In genomic region chr11:92298238-92298565, GRCh38 we compare ENCODE assay signal across 22 cellular contexts.
"Had no signal": no experiment of that assay in that cellular context is flagged by ENCODE, and none has a peak within 500 bp of the region (broad histone marks: within the 10 kb centered on the region; RNA-seq: fewer than 3 reads in every experiment).

No MANE protein-coding gene starts in this region.

- H3K27me3 Mint-ChIP-seq: memory B cell, progenitor cell of endocrine pancreas had no signal

- H3K4me1 ChIP-seq: left ventricle myocardium inferior, lower lobe of right lung, pancreas, upper lobe of left lung, uterus had no signal

- H3K27me3 ChIP-seq: dorsolateral prefrontal cortex, gastroesophageal sphincter, pancreas, tibial artery, upper lobe of left lung, uterus had no signal

- H3K36me3 ChIP-seq: gastroesophageal sphincter, left ventricle myocardium inferior, lower lobe of right lung, pancreas, tibial artery, upper lobe of left lung, uterus had no signal

- H3K36me3 Mint-ChIP-seq: memory B cell; mesothelial cell of epicardium; natural killer cell; stimulated activated effector memory CD8-positive, alpha-beta T cell treated with anti-CD3 and anti-CD28 coated beads, Interleukin-12 subunit alpha, Interleukin-12 subunit beta, amount 100 ng/mL, for 72 hours had no signal

- H3K27ac Mint-ChIP-seq: memory B cell; natural killer cell; progenitor cell of endocrine pancreas; stimulated activated effector memory CD8-positive, alpha-beta T cell treated with anti-CD3 and anti-CD28 coated beads, Interleukin-12 subunit alpha, Interleukin-12 subunit beta, amount 100 ng/mL, for 72 hours had no signal

- ATAC-seq: gastroesophageal sphincter; left cardiac atrium; lower lobe of right lung; natural killer cell; pancreas; right cardiac atrium; stimulated activated effector memory CD8-positive, alpha-beta T cell treated with anti-CD3 and anti-CD28 coated beads, Interleukin-12 subunit alpha, Interleukin-12 subunit beta, amount 100 ng/mL, for 72 hours; stimulated activated naive CD8-positive, alpha-beta T cell treated with anti-CD3 and anti-CD28 coated beads, Interleukin-15, Interleukin-2, amounts not matched to agents 100 U/mL and 50 U/mL, for 24 hours had no signal

- DNase-seq: cortex of kidney; dorsolateral prefrontal cortex; effector CD8-positive, alpha-beta T cell; kidney; left cardiac atrium; left ventricle myocardium inferior; lower lobe of right lung; natural killer cell; nucleus accumbens; pancreas; right cardiac atrium; stimulated activated CD4-positive, alpha-beta T cell treated with anti-CD3 and anti-CD28 coated beads, Interleukin-4, amount 100 ng/mL, for 1 hour; stimulated activated CD8-positive, alpha-beta memory T cell treated with anti-CD3 and anti-CD28 coated beads, Interleukin-4, amount 100 ng/mL, for 48 hours; stimulated activated naive CD8-positive, alpha-beta T cell treated with anti-CD3 and anti-CD28 coated beads, Interleukin-15, Interleukin-2, amounts not matched to agents 100 U/mL and 50 U/mL, for 24 hours; tibial artery; upper lobe of left lung; uterus had no signal

- H3K9me3 ChIP-seq: lower lobe of right lung, pancreas, tibial artery, upper lobe of left lung, uterus had no signal

- H3K4me3 ChIP-seq: dorsolateral prefrontal cortex, gastroesophageal sphincter, left ventricle myocardium inferior, lower lobe of right lung, pancreas, tibial artery, upper lobe of left lung, uterus had no signal

- H3K27ac ChIP-seq: dorsolateral prefrontal cortex, gastroesophageal sphincter, left ventricle myocardium inferior, lower lobe of right lung, pancreas, tibial artery, upper lobe of left lung, uterus had no signal

- H3K4me3 Mint-ChIP-seq: memory B cell; mesothelial cell of epicardium; natural killer cell; stimulated activated effector memory CD8-positive, alpha-beta T cell treated with anti-CD3 and anti-CD28 coated beads, Interleukin-12 subunit alpha, Interleukin-12 subunit beta, amount 100 ng/mL, for 72 hours had no signal

- H3K4me1 Mint-ChIP-seq: memory B cell; natural killer cell; stimulated activated effector memory CD8-positive, alpha-beta T cell treated with anti-CD3 and anti-CD28 coated beads, Interleukin-12 subunit alpha, Interleukin-12 subunit beta, amount 100 ng/mL, for 72 hours had no signal
